ENCODE assay signal across 8 cellular contexts in genomic region chr5:76546497-76547102, GRCh38.
DNase-seq lines count a peak whose midpoint lies in the region; ATAC-seq and TF ChIP-seq lines count a peak whose summit lies in the region.

No MANE protein-coding gene starts in this region.

- H4K20me1 ChIP-seq in DOHH2 (ENCODE audit: control insufficient read depth, insufficient read depth, low read depth, low read length) (no peaks in the 10 kb centered on the region), neural progenitor cell (ENCODE audit: low read depth) (no peaks in the 10 kb centered on the region)

- no peaks in the 10 kb centered on the region for H3K9me3 Mint-ChIP-seq in activated T-cell treated with anti-CD3 and anti-CD28 coated beads, Interleukin-2, amount 50 U/mL, for 24 hours
- peaks cover 4% of the 10 kb centered on the region for H3K9me3 Mint-ChIP-seq in neural progenitor cell

- ATAC-seq in HG02759 (IDR thresholded peaks at IDR 0.05; ENCODE audit: unreplicated experiment) (peak; percentile 30), GM21390 (IDR thresholded peaks at IDR 0.05; ENCODE audit: unreplicated experiment) (no peak)

- H3K4me2 ChIP-seq in DOHH2 (ENCODE audit: low read length) (peak overlapping the region; percentile 72), neural progenitor cell (no peak overlapping the region)

- no peak overlapping the region for H3K9ac ChIP-seq in neural progenitor cell

- peak overlapping the region; percentile 52 for H3K4me3 ChIP-seq in DOHH2 (ENCODE audit: low read length)
- peak overlapping the region in 1 of 2 donors; percentile 1 for H3K4me3 ChIP-seq in muscle layer of duodenum (ENCODE audit: low read depth in 1 of 2, low read length in 2 of 2)
- no peak overlapping the region for H3K4me3 ChIP-seq in neural progenitor cell

- H3K27ac ChIP-seq in DOHH2 (ENCODE audit: low read depth, low read length): peak overlapping the region; percentile 42
- H3K27ac ChIP-seq in muscle layer of duodenum (ENCODE audit: low read length): peak overlapping the region; percentile 84
- no peak overlapping the region for H3K27ac ChIP-seq in neural progenitor cell

- H3K4me3 Mint-ChIP-seq in activated T-cell treated with anti-CD3 and anti-CD28 coated beads, Interleukin-2, amount 50 U/mL, for 24 hours: peak overlapping the region; percentile 69
- no peak overlapping the region for H3K4me3 Mint-ChIP-seq in neural progenitor cell

- peak overlapping the region; percentile 94 for H3K27ac Mint-ChIP-seq in activated T-cell treated with anti-CD3 and anti-CD28 coated beads, Interleukin-2, amount 50 U/mL, for 24 hours
- H3K27ac Mint-ChIP-seq in neural progenitor cell: no peak overlapping the region

- H3K4me1 ChIP-seq in DOHH2 (ENCODE audit: control insufficient read depth, low read length) (peaks cover 40% of the 10 kb centered on the region), muscle layer of duodenum (ENCODE audit: control insufficient read depth in 1 of 2, insufficient read depth in 2 of 2, low read length in 2 of 2) (peaks cover 6 to 25% of the 10 kb centered on the region in 2 donors), neural progenitor cell (no peaks in the 10 kb centered on the region)

- H2AFZ ChIP-seq in neural progenitor cell (replicated peaks): no peak overlapping the region

- H3K9me2 ChIP-seq in DOHH2 (replicated peaks; ENCODE audit: control insufficient read depth, low read length): no peaks in the 10 kb centered on the region

- no peaks in the 10 kb centered on the region for H3K27me3 Mint-ChIP-seq in activated T-cell treated with anti-CD3 and anti-CD28 coated beads, Interleukin-2, amount 50 U/mL, for 24 hours
- H3K27me3 Mint-ChIP-seq in neural progenitor cell (ENCODE audit: insufficient read depth, low read depth): no peaks in the 10 kb centered on the region

- H3F3A ChIP-seq in DOHH2 (ENCODE audit: control insufficient read depth, insufficient read depth) (0 out of 2 replicates have a peak, but pooled peaks cover 2% of the 10 kb centered on the region), neural progenitor cell (ENCODE audit: low read depth) (no peaks in the 10 kb centered on the region)

- TF ChIP-seq CTCF in DOHH2 (IDR thresholded peaks at IDR 0.05; ENCODE audit: low read depth, low read length, poor library complexity, severe bottlenecking) (no peak), neural progenitor cell (IDR thresholded peaks at IDR 0.05) (no peak)

- peaks cover 2% of the 10 kb centered on the region for H3K36me3 Mint-ChIP-seq in activated T-cell treated with anti-CD3 and anti-CD28 coated beads, Interleukin-2, amount 50 U/mL, for 24 hours (ENCODE audit: low read depth)
- no peaks in the 10 kb centered on the region for H3K36me3 Mint-ChIP-seq in neural progenitor cell

- H3K79me2 ChIP-seq in DOHH2 (ENCODE audit: control insufficient read depth, low read length) (peaks cover 41% of the 10 kb centered on the region), neural progenitor cell (ENCODE audit: low read depth) (no peaks in the 10 kb centered on the region)

- peaks cover 86% of the 10 kb centered on the region for H3K4me1 Mint-ChIP-seq in activated T-cell treated with anti-CD3 and anti-CD28 coated beads, Interleukin-2, amount 50 U/mL, for 24 hours (ENCODE audit: low read depth)
- peaks cover 21% of the 10 kb centered on the region for H3K4me1 Mint-ChIP-seq in neural progenitor cell

- H3K9me3 ChIP-seq in DOHH2 (ENCODE audit: control insufficient read depth, insufficient read depth, low read length) (no peaks in the 10 kb centered on the region), muscle layer of duodenum (ENCODE audit: control insufficient read depth in 1 of 2, low read length in 2 of 2) (no peaks in the 10 kb centered on the region), neural progenitor cell (ENCODE audit: low read depth) (no peaks in the 10 kb centered on the region)

- H3K36me3 ChIP-seq in DOHH2 (ENCODE audit: control insufficient read depth, low read length) (no peaks in the 10 kb centered on the region), muscle layer of duodenum (ENCODE audit: control insufficient read depth in 1 of 2, insufficient read depth in 2 of 2, low read length in 2 of 2) (no peaks in the 10 kb centered on the region), neural progenitor cell (no peaks in the 10 kb centered on the region)

- H3K27me3 ChIP-seq in DOHH2 (ENCODE audit: control insufficient read depth, low read length) (no peaks in the 10 kb centered on the region), muscle layer of duodenum (ENCODE audit: low read depth, low read length) (no peaks in the 10 kb centered on the region), neural progenitor cell (no peaks in the 10 kb centered on the region)

- DNase-seq in activated T-cell treated with anti-CD3 and anti-CD28 coated beads, Interleukin-2, amount 50 U/mL, for 24 hours: no peak
- DNase-seq in neural progenitor cell (ENCODE audit: low spot score) (no peak), glomerular visceral epithelial cell (ENCODE audit: extremely low spot score) (no peak), RKO (ENCODE audit: low spot score) (no peak)
